In the genomic region with DNA sequence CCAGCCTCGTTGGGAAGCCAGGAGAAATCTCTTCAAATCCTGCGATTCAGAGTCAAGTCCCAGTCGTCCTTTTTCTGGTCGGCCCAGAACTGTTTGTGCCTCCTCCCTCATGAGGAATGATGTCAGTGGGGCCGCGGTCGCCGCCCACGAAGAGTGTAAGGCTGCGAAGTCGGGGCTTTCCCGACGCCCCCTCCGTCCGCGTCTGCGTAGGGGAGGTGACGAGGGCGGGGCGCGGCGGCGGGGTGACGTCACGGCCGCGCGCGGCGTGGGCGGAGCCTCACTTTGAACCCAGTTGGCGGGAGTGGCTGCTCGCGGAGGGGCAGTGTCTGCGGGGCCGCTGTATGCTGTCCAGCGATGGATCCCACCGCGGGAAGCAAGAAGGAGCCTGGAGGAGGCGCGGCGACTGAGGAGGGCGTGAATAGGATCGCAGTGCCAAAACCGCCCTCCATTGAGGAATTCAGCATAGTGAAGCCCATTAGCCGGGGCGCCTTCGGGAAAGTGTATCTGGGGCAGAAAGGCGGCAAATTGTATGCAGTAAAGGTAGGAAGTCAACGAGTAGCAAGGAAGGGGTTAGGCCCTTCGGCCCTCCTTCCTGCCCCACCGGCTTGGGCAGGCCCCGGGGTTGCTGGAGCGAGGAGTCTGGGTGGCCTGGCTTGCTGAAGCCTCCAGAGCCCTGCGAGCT, we compare ENCODE assay signal across 8 cellular contexts. TPM values are rescaled to one million over a fixed set of nuclear protein-coding genes. Genes with fewer than 3 reads are reported as not detected.
DNase-seq lines count a peak whose midpoint lies in the region; ATAC-seq and TF ChIP-seq lines count a peak whose summit lies in the region.

A gene (plus strand): TSS at position 280 of the 682 bp plus-strand sequence. CDS start 75 bp downstream, at position 355.

- no peaks in the 10 kb centered on the region for H3K27me3 Mint-ChIP-seq in natural killer cell treated with Interleukin-12 subunit alpha and Interleukin-12 subunit beta and Interleukin-15 and Interleukin-18, amount 100 ng/mL, for 72 hours

- H3K4me1 Mint-ChIP-seq in natural killer cell treated with Interleukin-12 subunit alpha and Interleukin-12 subunit beta and Interleukin-15 and Interleukin-18, amount 100 ng/mL, for 72 hours (ENCODE audit: low read depth in 2 of 2) = peaks cover 38 to 48% of the 10 kb centered on the region in 2 donors

- peak within 1 kb of the TSS; percentile 100 for H3K27ac Mint-ChIP-seq in natural killer cell treated with Interleukin-12 subunit alpha and Interleukin-12 subunit beta and Interleukin-15 and Interleukin-18, amount 100 ng/mL, for 72 hours

- peak within 1 kb of the TSS; percentile 72 for H3K4me3 ChIP-seq in fibroblast of pulmonary artery (replicated peaks; ENCODE audit: low read depth, low read length)

- ATAC-seq in GM21737 (IDR thresholded peaks at IDR 0.05; ENCODE audit: unreplicated experiment) = peak; percentile 82
- peak; percentile 94 for ATAC-seq in natural killer cell treated with Interleukin-12 subunit alpha and Interleukin-12 subunit beta and Interleukin-15 and Interleukin-18, amount 100 ng/mL, for 72 hours

- H3K36me3 Mint-ChIP-seq in natural killer cell treated with Interleukin-12 subunit alpha and Interleukin-12 subunit beta and Interleukin-15 and Interleukin-18, amount 100 ng/mL, for 72 hours = peaks cover 22% of the 10 kb centered on the region

- no peaks in the 10 kb centered on the region for H3K9me3 Mint-ChIP-seq in natural killer cell treated with Interleukin-12 subunit alpha and Interleukin-12 subunit beta and Interleukin-15 and Interleukin-18, amount 100 ng/mL, for 72 hours

- H3K4me3 Mint-ChIP-seq in natural killer cell treated with Interleukin-12 subunit alpha and Interleukin-12 subunit beta and Interleukin-15 and Interleukin-18, amount 100 ng/mL, for 72 hours = peak within 1 kb of the TSS; percentile 99

- DNase-seq in EL (peak; percentile 96), KG1 (lab: John Stamatoyannopoulos, UW) (peak; percentile 74), RPMI8226 (peak; percentile 94), fibroblast of pulmonary artery (ENCODE audit: low read depth) (peak; percentile 96)
- peak; percentile 90 for DNase-seq in activated effector memory CD4-positive, alpha-beta T cell treated with Interleukin-2 at 50 U/mL for 16 hours
- DNase-seq in natural killer cell treated with Interleukin-12 subunit alpha and Interleukin-12 subunit beta and Interleukin-15 and Interleukin-18, amount 100 ng/mL, for 72 hours (ENCODE audit: low spot score) = peak; percentile 97
- peak; percentile 91 for DNase-seq in stimulated activated naive CD4-positive, alpha-beta T cell treated with Interleukin-2 at 50 U/mL for 16 hours (lab: John Stamatoyannopoulos, UW)

- TF ChIP-seq CTCF in fibroblast of pulmonary artery (IDR thresholded peaks at IDR 0.05; ENCODE audit: low read length, missing control alignments) = no peak

RNA-seq across cellular contexts. Expression of the gene that starts here (rescaled TPM):
- total RNA-seq in natural killer cell treated with Interleukin-12 subunit alpha and Interleukin-12 subunit beta and Interleukin-15 and Interleukin-18, amount 100 ng/mL, for 72 hours = 10 to 100 TPM; 23.6 to 29.1 TPM

Comparison
In these comparisons a context has a peak if more than half of its experiments do, and no peak if none do; other contexts are left out.
1. Peak in every context shown above with its lines: DNase-seq, ATAC-seq and H3K4me3 ChIP-seq.